In genomic region chr5:86968311-86968753, GRCh38 we compare ENCODE assay signal across 8 cellular contexts.
DNase-seq lines count a peak whose midpoint lies in the region; ATAC-seq and TF ChIP-seq lines count a peak whose summit lies in the region.

No MANE protein-coding gene starts in this region.

- peak; percentile 24 for DNase-seq in AG09309 (ENCODE audit: low read depth)
- DNase-seq in HCEC 1CT, result peak; percentile 65
- DNase-seq in RWPE1 (ENCODE audit: low spot score), result peak; percentile 58
- peak; percentile 85 for DNase-seq in fibroblast of pulmonary artery (ENCODE audit: low read depth)
- DNase-seq in prostate gland (ENCODE audit: low spot score), result no peak
- DNase-seq in activated naive CD8-positive, alpha-beta T cell treated with anti-CD3 and anti-CD28 coated beads for 36 hours, result no peak
- DNase-seq in mesenteric fat pad (ENCODE audit: low spot score), result no peak

- H3K9me3 Mint-ChIP-seq in activated naive CD8-positive, alpha-beta T cell treated with anti-CD3 and anti-CD28 coated beads for 36 hours, result no peaks in the 10 kb centered on the region

- 5% methylated on average over 4 of the region's 4 CpGs for WGBS in prostate gland

- H3K27me3 Mint-ChIP-seq in activated naive CD8-positive, alpha-beta T cell treated with anti-CD3 and anti-CD28 coated beads for 36 hours, result peaks cover 6% of the 10 kb centered on the region

- no peaks in the 10 kb centered on the region for H3K27me3 ChIP-seq in prostate gland (replicated peaks; ENCODE audit: insufficient read depth)

- H3K36me3 Mint-ChIP-seq in activated naive CD8-positive, alpha-beta T cell treated with anti-CD3 and anti-CD28 coated beads for 36 hours, result no peaks in the 10 kb centered on the region

- no peak for ATAC-seq in GM18870 (IDR thresholded peaks at IDR 0.05; ENCODE audit: unreplicated experiment)

- no peaks in the 10 kb centered on the region for H3K4me1 ChIP-seq in prostate gland (replicated peaks)

- no peak for TF ChIP-seq POLR2A in prostate gland (IDR thresholded peaks at IDR 0.05)

- no peak overlapping the region for H3K27ac Mint-ChIP-seq in activated naive CD8-positive, alpha-beta T cell treated with anti-CD3 and anti-CD28 coated beads for 36 hours

- peak; percentile 14 for TF ChIP-seq CTCF in AG09309 (IDR thresholded peaks at IDR 0.05; ENCODE audit: control insufficient read depth, insufficient read depth, low read depth, low read length, missing control alignments)
- peak; percentile 61 for TF ChIP-seq CTCF in RWPE1 (conservative IDR thresholded peaks at IDR 0.05; ENCODE audit: low read depth)
- TF ChIP-seq CTCF in fibroblast of pulmonary artery (IDR thresholded peaks at IDR 0.05; ENCODE audit: low read length, missing control alignments), result peak; percentile 31
- peak in 3 of 4 experiments; percentile 32 to 49 (median 42) for TF ChIP-seq CTCF in prostate gland (IDR thresholded peaks at IDR 0.05)

- H3K27ac ChIP-seq in RWPE1 (no peak overlapping the region), prostate gland (no peak overlapping the region)

- H3K4me3 ChIP-seq in AG09309 (ENCODE audit: control insufficient read depth, low read depth, low read length) (no peak overlapping the region), fibroblast of pulmonary artery (replicated peaks; ENCODE audit: low read depth, low read length) (peak overlapping the region; percentile 23), prostate gland (no peak overlapping the region)

- CTCF ChIA-PET in RWPE1 (lab: Yijun Ruan, JAX), result interaction anchor here (0.6 to 4.7 kb wide), 7 partner anchors 12 to 1861 kb away, joined by 3 to 58 read pairs (median 3); no protein-coding TSS in a partner anchor

- H3K36me3 ChIP-seq in prostate gland, result no peaks in the 10 kb centered on the region

- POLR2A ChIA-PET in RWPE1 (lab: Yijun Ruan, JAX; ENCODE audit: low non-redundant PET), result no interaction called here

- H3K4me1 Mint-ChIP-seq in activated naive CD8-positive, alpha-beta T cell treated with anti-CD3 and anti-CD28 coated beads for 36 hours, result peaks cover 2% of the 10 kb centered on the region

- no peaks in the 10 kb centered on the region for H3K9me3 ChIP-seq in prostate gland

- intact Hi-C loops in prostate gland (cut with DNase I), result loop anchor here (5.0 kb wide), 1 partner anchor 86 kb away; no protein-coding TSS in a partner anchor

- no peak overlapping the region for H3K4me3 Mint-ChIP-seq in activated naive CD8-positive, alpha-beta T cell treated with anti-CD3 and anti-CD28 coated beads for 36 hours

Comparison
In these comparisons a context has a peak if more than half of its experiments do, and no peak if none do; other contexts are left out.
1. DNase-seq: peak in AG09309 (single experiment), HCEC 1CT (single experiment), RWPE1 (single experiment) and fibroblast of pulmonary artery (single experiment); none in prostate gland (single experiment), activated naive CD8-positive, alpha-beta T cell treated with anti-CD3 and anti-CD28 coated beads for 36 hours (single experiment) and mesenteric fat pad (single experiment).
2. Peak in every context shown above with its lines, with median percentiles within 50 percentile points of each other: CTCF ChIP-seq.